In the genomic region with DNA sequence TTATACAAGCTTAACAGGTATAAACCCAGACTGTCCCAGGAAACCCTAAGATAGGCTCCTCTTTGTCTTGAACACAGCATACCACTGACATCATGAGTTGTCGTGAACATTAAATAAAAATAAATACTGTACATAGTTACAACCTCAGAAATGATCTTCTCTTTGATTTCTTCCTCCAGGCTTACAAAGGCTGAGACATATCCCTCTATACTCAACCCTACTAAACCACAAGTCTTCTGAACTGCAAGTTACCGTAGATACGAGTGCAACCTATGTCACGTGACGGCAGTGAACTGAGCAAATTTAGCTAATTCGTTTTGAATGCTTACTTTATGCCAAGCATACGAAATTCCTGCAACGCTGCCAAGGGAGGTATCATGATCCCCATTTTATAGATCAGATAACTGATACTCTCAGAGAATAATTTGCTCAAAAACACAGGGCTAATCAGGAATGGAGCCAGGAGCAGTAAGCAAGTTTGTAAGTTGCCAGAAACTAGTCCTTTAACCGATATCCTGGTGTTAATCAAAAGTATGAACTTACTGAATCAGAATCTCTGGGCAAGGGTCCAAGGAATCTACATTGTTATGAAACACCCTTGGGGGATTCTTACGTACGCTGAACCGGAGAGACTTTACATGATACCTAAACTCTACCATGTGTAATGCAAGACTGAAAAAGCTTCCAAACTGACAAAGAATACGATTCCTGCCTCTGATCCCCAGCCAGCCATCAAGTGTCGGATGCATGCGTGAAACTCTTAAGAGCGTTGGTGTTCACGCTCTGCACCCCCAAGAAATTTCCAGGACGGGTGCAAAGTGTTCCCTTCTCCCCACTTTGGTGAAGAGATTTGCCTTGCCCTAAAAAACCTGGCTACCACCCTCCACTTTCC, we compare ENCODE assay signal across 1 cellular context.
TF ChIP-seq lines count a peak whose summit lies in the region.

No MANE protein-coding gene starts in this region.

TF ChIP-seq in K562, 482 proteins besides CTCF, POLR2A, EP300 and RAD21 (continued from another document):
- TF ChIP-seq, protein P1, sequence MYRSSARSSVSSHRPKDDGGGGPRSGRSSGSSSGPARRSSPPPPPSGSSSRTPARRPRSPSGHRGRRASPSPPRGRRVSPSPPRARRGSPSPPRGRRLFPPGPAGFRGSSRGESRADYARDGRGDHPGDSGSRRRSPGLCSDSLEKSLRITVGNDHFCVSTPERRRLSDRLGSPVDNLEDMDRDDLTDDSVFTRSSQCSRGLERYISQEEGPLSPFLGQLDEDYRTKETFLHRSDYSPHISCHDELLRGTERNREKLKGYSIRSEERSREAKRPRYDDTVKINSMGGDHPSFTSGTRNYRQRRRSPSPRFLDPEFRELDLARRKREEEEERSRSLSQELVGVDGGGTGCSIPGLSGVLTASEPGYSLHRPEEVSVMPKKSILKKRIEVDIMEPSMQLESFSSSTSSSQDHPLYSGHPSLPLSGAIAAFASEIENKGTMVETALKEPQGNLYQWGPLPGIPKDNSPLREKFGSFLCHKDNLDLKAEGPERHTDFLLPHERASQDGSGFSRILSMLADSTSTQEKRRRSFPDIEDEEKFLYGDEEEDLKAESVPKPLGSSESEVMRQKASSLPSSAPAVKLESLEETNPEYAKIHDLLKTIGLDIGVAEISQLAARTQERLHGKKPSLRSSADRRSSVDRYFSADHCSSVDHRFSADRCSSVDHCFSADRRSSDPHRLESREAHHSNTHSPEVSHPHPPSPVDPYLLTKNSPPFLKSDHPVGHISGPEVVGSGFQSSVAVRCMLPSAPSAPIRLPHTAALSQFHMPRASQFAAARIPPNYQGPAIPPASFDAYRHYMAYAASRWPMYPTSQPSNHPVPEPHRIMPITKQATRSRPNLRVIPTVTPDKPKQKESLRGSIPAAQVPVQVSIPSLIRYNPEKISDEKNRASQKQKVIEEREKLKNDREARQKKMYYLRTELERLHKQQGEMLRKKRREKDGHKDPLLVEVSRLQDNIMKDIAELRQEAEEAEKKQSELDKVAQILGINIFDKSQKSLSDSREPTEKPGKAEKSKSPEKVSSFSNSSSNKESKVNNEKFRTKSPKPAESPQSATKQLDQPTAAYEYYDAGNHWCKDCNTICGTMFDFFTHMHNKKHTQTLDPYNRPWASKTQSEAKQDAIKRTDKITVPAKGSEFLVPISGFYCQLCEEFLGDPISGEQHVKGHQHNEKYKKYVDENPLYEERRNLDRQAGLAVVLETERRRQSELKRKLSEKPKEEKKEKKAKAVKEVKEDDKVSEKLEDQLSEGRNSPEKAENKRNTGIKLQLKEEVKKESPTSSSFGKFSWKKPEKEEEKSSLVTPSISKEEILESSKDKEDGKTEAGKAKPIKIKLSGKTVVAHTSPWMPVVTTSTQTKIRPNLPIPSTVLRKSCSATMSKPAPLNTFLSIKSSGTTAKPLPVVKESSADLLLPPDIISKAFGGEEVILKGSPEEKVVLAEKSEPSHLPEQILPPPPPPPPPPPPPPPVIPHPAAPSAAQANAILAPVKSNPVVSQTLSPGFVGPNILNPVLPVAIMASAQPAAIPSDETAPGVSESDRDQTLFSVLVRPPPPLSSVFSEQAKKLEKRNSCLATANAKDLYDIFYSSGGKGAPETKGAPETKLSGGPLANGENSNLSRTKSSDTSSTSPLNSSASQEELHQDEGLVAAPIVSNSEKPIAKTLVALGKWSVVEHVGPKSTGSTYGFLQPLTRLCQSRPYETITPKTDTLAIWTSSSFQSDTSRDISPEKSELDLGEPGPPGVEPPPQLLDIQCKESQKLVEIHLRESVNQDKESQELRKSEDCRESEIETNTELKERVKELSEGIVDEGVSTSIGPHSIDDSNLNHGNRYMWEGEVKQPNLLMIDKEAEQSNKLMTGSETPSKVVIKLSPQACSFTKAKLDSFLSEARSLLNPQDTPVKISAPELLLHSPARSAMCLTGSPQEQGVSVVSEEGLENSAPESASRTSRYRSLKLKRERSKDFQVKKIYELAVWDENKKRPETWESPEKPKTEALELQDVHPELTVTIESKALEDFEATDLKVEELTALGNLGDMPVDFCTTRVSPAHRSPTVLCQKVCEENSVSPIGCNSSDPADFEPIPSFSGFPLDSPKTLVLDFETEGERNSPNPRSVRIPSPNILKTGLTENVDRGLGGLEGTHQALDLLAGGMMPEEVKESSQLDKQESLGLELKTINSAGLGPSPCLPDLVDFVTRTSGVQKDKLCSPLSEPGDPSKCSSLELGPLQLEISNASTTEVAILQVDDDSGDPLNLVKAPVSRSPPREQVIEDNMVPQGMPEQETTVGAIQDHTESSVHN (IDR thresholded peaks at IDR 0.05; ENCODE audit: borderline replicate concordance in 1 of 2, low read depth in 1 of 2) = no peak
- TF ChIP-seq, protein P2, sequence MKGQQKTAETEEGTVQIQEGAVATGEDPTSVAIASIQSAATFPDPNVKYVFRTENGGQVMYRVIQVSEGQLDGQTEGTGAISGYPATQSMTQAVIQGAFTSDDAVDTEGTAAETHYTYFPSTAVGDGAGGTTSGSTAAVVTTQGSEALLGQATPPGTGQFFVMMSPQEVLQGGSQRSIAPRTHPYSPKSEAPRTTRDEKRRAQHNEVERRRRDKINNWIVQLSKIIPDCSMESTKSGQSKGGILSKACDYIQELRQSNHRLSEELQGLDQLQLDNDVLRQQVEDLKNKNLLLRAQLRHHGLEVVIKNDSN (CRISPR knock-in tag; IDR thresholded peaks at IDR 0.05) = 0 out of 2 replicates have a peak, but pooled peaks have one; percentile 40
- TF ChIP-seq, protein P3, sequence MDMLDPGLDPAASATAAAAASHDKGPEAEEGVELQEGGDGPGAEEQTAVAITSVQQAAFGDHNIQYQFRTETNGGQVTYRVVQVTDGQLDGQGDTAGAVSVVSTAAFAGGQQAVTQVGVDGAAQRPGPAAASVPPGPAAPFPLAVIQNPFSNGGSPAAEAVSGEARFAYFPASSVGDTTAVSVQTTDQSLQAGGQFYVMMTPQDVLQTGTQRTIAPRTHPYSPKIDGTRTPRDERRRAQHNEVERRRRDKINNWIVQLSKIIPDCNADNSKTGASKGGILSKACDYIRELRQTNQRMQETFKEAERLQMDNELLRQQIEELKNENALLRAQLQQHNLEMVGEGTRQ (CRISPR knock-in tag; IDR thresholded peaks at IDR 0.05) = peak; percentile 71
- TF ChIP-seq, protein P4, sequence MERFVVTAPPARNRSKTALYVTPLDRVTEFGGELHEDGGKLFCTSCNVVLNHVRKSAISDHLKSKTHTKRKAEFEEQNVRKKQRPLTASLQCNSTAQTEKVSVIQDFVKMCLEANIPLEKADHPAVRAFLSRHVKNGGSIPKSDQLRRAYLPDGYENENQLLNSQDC (CRISPR knock-in tag; IDR thresholded peaks at IDR 0.05) = no peak
- TF ChIP-seq, protein P5, sequence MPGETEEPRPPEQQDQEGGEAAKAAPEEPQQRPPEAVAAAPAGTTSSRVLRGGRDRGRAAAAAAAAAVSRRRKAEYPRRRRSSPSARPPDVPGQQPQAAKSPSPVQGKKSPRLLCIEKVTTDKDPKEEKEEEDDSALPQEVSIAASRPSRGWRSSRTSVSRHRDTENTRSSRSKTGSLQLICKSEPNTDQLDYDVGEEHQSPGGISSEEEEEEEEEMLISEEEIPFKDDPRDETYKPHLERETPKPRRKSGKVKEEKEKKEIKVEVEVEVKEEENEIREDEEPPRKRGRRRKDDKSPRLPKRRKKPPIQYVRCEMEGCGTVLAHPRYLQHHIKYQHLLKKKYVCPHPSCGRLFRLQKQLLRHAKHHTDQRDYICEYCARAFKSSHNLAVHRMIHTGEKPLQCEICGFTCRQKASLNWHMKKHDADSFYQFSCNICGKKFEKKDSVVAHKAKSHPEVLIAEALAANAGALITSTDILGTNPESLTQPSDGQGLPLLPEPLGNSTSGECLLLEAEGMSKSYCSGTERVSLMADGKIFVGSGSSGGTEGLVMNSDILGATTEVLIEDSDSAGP (CRISPR knock-in tag; IDR thresholded peaks at IDR 0.05) = no peak
- TF ChIP-seq, protein P6, sequence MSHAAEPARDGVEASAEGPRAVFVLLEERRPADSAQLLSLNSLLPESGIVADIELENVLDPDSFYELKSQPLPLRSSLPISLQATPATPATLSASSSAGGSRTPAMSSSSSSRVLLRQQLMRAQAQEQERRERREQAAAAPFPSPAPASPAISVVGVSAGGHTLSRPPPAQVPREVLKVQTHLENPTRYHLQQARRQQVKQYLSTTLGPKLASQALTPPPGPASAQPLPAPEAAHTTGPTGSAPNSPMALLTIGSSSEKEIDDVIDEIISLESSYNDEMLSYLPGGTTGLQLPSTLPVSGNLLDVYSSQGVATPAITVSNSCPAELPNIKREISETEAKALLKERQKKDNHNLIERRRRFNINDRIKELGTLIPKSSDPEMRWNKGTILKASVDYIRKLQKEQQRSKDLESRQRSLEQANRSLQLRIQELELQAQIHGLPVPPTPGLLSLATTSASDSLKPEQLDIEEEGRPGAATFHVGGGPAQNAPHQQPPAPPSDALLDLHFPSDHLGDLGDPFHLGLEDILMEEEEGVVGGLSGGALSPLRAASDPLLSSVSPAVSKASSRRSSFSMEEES (CRISPR knock-in tag; IDR thresholded peaks at IDR 0.05) = peak; percentile 91
- peak; percentile 77 for TF ChIP-seq RAD51 (IDR thresholded peaks at IDR 0.05; ENCODE audit: borderline replicate concordance, low read depth)
TF ChIP-seq in K562: peak in this region for 4.
